12 cellular contexts compared by ENCODE assay signal in genomic region chr1:31910933-31911332, GRCh38. TPM values are rescaled to one million over a fixed set of nuclear protein-coding genes. Genes with fewer than 3 reads are reported as not detected.
DNase-seq lines count a peak whose midpoint lies in the region; ATAC-seq and TF ChIP-seq lines count a peak whose summit lies in the region.
"Had no signal": no experiment of that assay in that cellular context is flagged by ENCODE, and none has a peak within 500 bp of the region (broad histone marks: within the 10 kb centered on the region; RNA-seq: fewer than 3 reads in every experiment).

No MANE protein-coding gene starts in this region.

- H3K4me3 Mint-ChIP-seq in HFFc6 (no peak overlapping the region), mesothelial cell of epicardium (no peak overlapping the region)
- H3K4me3 Mint-ChIP-seq in activated naive CD8-positive, alpha-beta T cell treated with anti-CD3 and anti-CD28 coated beads for 36 hours = no peak overlapping the region

- H3K9me3 Mint-ChIP-seq in HFFc6 = no peaks in the 10 kb centered on the region
- H3K9me3 Mint-ChIP-seq in activated naive CD8-positive, alpha-beta T cell treated with anti-CD3 and anti-CD28 coated beads for 36 hours = no peaks in the 10 kb centered on the region
- peaks cover 4% of the 10 kb centered on the region for H3K9me3 Mint-ChIP-seq in mesothelial cell of epicardium

- TF ChIP-seq CTCF in HFFc6 (IDR thresholded peaks at IDR 0.05) (no peak), mesothelial cell of epicardium (IDR thresholded peaks at IDR 0.05; ENCODE audit: unreplicated experiment) (no peak), testis (IDR thresholded peaks at IDR 0.05) (no peak)

- DNase-seq in CD1c-positive myeloid dendritic cell (ENCODE audit: extremely low spot score) (peak; percentile 73), HFFc6 (no peak), mesothelial cell of epicardium (ENCODE audit: low spot score in 2 of 2, unreplicated experiment in 2 of 2) (no peak), testis (no peak), putamen (ENCODE audit: low spot score) (no peak)
- no peak for DNase-seq in activated naive CD8-positive, alpha-beta T cell treated with anti-CD3 and anti-CD28 coated beads for 36 hours
- DNase-seq: heart right ventricle; NCI-H1092 treated with DMSO at 0.1 percent for 48 hours; stimulated activated CD4-positive, alpha-beta T cell treated with anti-CD3 and anti-CD28 coated beads, Interleukin-4, amount 100 ng/mL, for 1 hour; uterus had no signal

- no peak overlapping the region for H3K4me3 ChIP-seq in testis
- H3K4me3 ChIP-seq: heart right ventricle, uterus had no signal

- no peak overlapping the region for H3K27ac ChIP-seq in testis
- H3K27ac ChIP-seq: uterus had no signal

- H3K4me1 ChIP-seq in testis = peaks cover 15% of the 10 kb centered on the region
- H3K4me1 ChIP-seq: uterus had no signal

- H3K27me3 ChIP-seq in testis = no peaks in the 10 kb centered on the region
- H3K27me3 ChIP-seq: heart right ventricle, uterus had no signal

- TF ChIP-seq POLR2A in testis (IDR thresholded peaks at IDR 0.05) = no peak

- peaks cover 54% of the 10 kb centered on the region for H3K36me3 Mint-ChIP-seq in HFFc6 (ENCODE audit: low read depth)
- H3K36me3 Mint-ChIP-seq in activated naive CD8-positive, alpha-beta T cell treated with anti-CD3 and anti-CD28 coated beads for 36 hours = peaks cover 66% of the 10 kb centered on the region
- peaks cover 49% of the 10 kb centered on the region for H3K36me3 Mint-ChIP-seq in mesothelial cell of epicardium

- intact Hi-C loops in testis (cut with DNase I; ENCODE audit: low total_unique reads) = no loop called here

- ATAC-seq in GM18870 (IDR thresholded peaks at IDR 0.05; ENCODE audit: unreplicated experiment) (no peak), GM18907 (IDR thresholded peaks at IDR 0.05; ENCODE audit: unreplicated experiment) (no peak)

- 59 to 71% methylated on average over 2 of the region's 2 CpGs for WGBS in testis, 2 donors

- H3K4me1 Mint-ChIP-seq in HFFc6 (ENCODE audit: low read depth) = peaks cover 40% of the 10 kb centered on the region
- peaks cover 46% of the 10 kb centered on the region for H3K4me1 Mint-ChIP-seq in activated naive CD8-positive, alpha-beta T cell treated with anti-CD3 and anti-CD28 coated beads for 36 hours
- H3K4me1 Mint-ChIP-seq in mesothelial cell of epicardium = peaks cover 38% of the 10 kb centered on the region

- no peaks in the 10 kb centered on the region for H3K36me3 ChIP-seq in testis (ENCODE audit: low read depth, missing control alignments)
- H3K36me3 ChIP-seq: uterus had no signal

- peaks cover 2% of the 10 kb centered on the region for H3K27me3 Mint-ChIP-seq in HFFc6 (ENCODE audit: insufficient read depth)
- H3K27me3 Mint-ChIP-seq in activated naive CD8-positive, alpha-beta T cell treated with anti-CD3 and anti-CD28 coated beads for 36 hours = no peaks in the 10 kb centered on the region
- H3K27me3 Mint-ChIP-seq in mesothelial cell of epicardium (ENCODE audit: low read depth) = no peaks in the 10 kb centered on the region

- H3K27ac Mint-ChIP-seq in HFFc6 = peak overlapping the region; percentile 8; the same call in 1 of the 2 replicates
- peak overlapping the region; percentile 64 for H3K27ac Mint-ChIP-seq in activated naive CD8-positive, alpha-beta T cell treated with anti-CD3 and anti-CD28 coated beads for 36 hours
- peak overlapping the region; percentile 31 for H3K27ac Mint-ChIP-seq in mesothelial cell of epicardium

- no peaks in the 10 kb centered on the region for H3K9me3 ChIP-seq in testis
- H3K9me3 ChIP-seq: heart right ventricle, uterus had no signal

RNA-seq across cellular contexts. Expression of gene PTP4A2, which starts 27.2 kb away (rescaled TPM):
- 100 to 1,000 TPM; 258 to 353 (median 305) TPM for total RNA-seq in HFFc6 (2021; fragmentation: NEBNext Ultra II Directional; extraction: Animal tissue kit (Norgen Biotek cat#: 25700))
- total RNA-seq in activated naive CD8-positive, alpha-beta T cell treated with anti-CD3 and anti-CD28 coated beads for 36 hours = 100 to 1,000 TPM; 342 to 357 TPM
- total RNA-seq in mesothelial cell of epicardium = 181 to 186 TPM (median 182 TPM) in 3 replicates
- total RNA-seq in testis = 100 to 1,000 TPM; 137 to 189 TPM
- polyA plus RNA-seq in testis (ENCODE audit: insufficient read depth, low read depth, low replicate concordance) = 305 TPM

Comparison
In these comparisons a context has a peak if more than half of its experiments do, and no peak if none do; other contexts are left out.
1. H3K27ac Mint-ChIP-seq: peak in every context shown above with its lines; median percentile 64 in activated naive CD8-positive, alpha-beta T cell treated with anti-CD3 and anti-CD28 coated beads for 36 hours; 31 in mesothelial cell of epicardium; 8 in HFFc6.